ENCODE assay signal across 8 cellular contexts in genomic region chr15:40439461-40440299, GRCh38. TPM values are rescaled to one million over a fixed set of nuclear protein-coding genes. Genes with fewer than 3 reads are reported as not detected.
DNase-seq lines count a peak whose midpoint lies in the region; ATAC-seq, FAIRE-seq and TF ChIP-seq lines count a peak whose summit lies in the region.

No MANE protein-coding gene starts in this region.

- H3K27ac ChIP-seq in HUES6 (ENCODE audit: low read depth, low read length) (peak overlapping the region; percentile 64), esophagus squamous epithelium (peak overlapping the region in 2 of 4 donors; percentile 51 to 88)

- H3K4me3 Mint-ChIP-seq in naive thymus-derived CD8-positive, alpha-beta T cell, result peak overlapping the region; percentile 80 to 95 (median 90)

- no peak for FAIRE-seq in HTR-8/SVneo (lab: Jason Lieb, UNC)

- POLR2A ChIA-PET in naive thymus-derived CD8-positive, alpha-beta T cell (lab: Charles Lee), result interaction anchor here (0.7 to 6.9 kb wide), 14 partner anchors 13 to 132 kb away, joined by 3 to 92 read pairs (median 6); partner anchors contain the start of genes CCDC32, IVD, KNSTRN and PLCB2

- DNase-seq in DMS 273 (lab: John Stamatoyannopoulos, UW; ENCODE audit: unreplicated experiment) (peak; percentile 73), esophagus squamous epithelium (lab: John Stamatoyannopoulos, UW) (no peak), HTR-8/SVneo (ENCODE audit: insufficient read length, low spot score) (no peak)
- peak; percentile 49 to 64 for DNase-seq in activated CD4-positive, alpha-beta T cell treated with anti-CD3 and anti-CD28 coated beads, Interleukin-2, amount 50 U/mL, for 48 hours
- DNase-seq in naive thymus-derived CD8-positive, alpha-beta T cell, result peak in 3 of 10 donors; percentile 28 to 30 (median 29)

- peak overlapping the region; percentile 83 for H3K9ac ChIP-seq in HUES6 (ENCODE audit: low read length)

- no peaks in the 10 kb centered on the region for H3K9me3 Mint-ChIP-seq in naive thymus-derived CD8-positive, alpha-beta T cell

- intact Hi-C loops in esophagus squamous epithelium (cut with DNase I), result no loop called here

- TF ChIP-seq POLR2A in esophagus squamous epithelium (IDR thresholded peaks at IDR 0.05), result no peak

- H3K27me3 ChIP-seq in HUES6 (ENCODE audit: control insufficient read depth, insufficient read depth, low read length), result peaks cover 30% of the 10 kb centered on the region
- H3K27me3 ChIP-seq in esophagus squamous epithelium, result peaks cover 0 to 52% (median 5%) of the 10 kb centered on the region in 4 donors

- no peaks in the 10 kb centered on the region for H3K36me3 Mint-ChIP-seq in naive thymus-derived CD8-positive, alpha-beta T cell

- H3K4me1 Mint-ChIP-seq in naive thymus-derived CD8-positive, alpha-beta T cell, result peaks cover 46 to 66% (median 63%) of the 10 kb centered on the region in 4 donors

- 4 to 7% methylated on average over 8 to 11 of the region's 28 CpGs for WGBS in esophagus squamous epithelium, 2 donors

- TF ChIP-seq CTCF in esophagus squamous epithelium (IDR thresholded peaks at IDR 0.05), result no peak

- H3K4me1 ChIP-seq in HUES6 (ENCODE audit: control insufficient read depth, insufficient read depth, low read length) (peaks cover 57% of the 10 kb centered on the region), esophagus squamous epithelium (peaks cover 28 to 82% (median 36%) of the 10 kb centered on the region in 3 donors)

- no peak for ATAC-seq in naive thymus-derived CD8-positive, alpha-beta T cell
- ATAC-seq in GM19455 (IDR thresholded peaks at IDR 0.05; ENCODE audit: unreplicated experiment) (no peak), HG03045 (IDR thresholded peaks at IDR 0.05; ENCODE audit: unreplicated experiment) (no peak)

- peaks cover 7 to 36% (median 18%) of the 10 kb centered on the region in 5 donors for H3K27me3 Mint-ChIP-seq in naive thymus-derived CD8-positive, alpha-beta T cell

- H3K9me3 ChIP-seq in HUES6 (ENCODE audit: control insufficient read depth, insufficient read depth, low read depth, low read length) (no peaks in the 10 kb centered on the region), esophagus squamous epithelium (no peaks in the 10 kb centered on the region)

- H3K36me3 ChIP-seq in HUES6 (ENCODE audit: control insufficient read depth, insufficient read depth, low read length) (no peaks in the 10 kb centered on the region), esophagus squamous epithelium (no peaks in the 10 kb centered on the region)

- H3K27ac Mint-ChIP-seq in naive thymus-derived CD8-positive, alpha-beta T cell, result peak overlapping the region in 9 of 10 donors; percentile 19 to 94 (median 81)

- peak overlapping the region; percentile 63 for H3K4me3 ChIP-seq in HUES6 (ENCODE audit: low read depth, low read length)
- H3K4me3 ChIP-seq in esophagus squamous epithelium, result peak overlapping the region; percentile 74 to 96 (median 94)

RNA-seq across cellular contexts. Expression of gene BAHD1, which starts 1.1 kb away (rescaled TPM):
- 10 to 100 TPM in 2 of 4 donors, 1 to 10 TPM in 2; 6.0 to 13.1 (median 9.8) TPM for total RNA-seq in esophagus squamous epithelium
- 10 to 100 TPM; 37.1 to 37.6 TPM for total RNA-seq in naive thymus-derived CD8-positive, alpha-beta T cell
- polyA plus RNA-seq in naive thymus-derived CD8-positive, alpha-beta T cell, result 1 to 10 TPM; 1.5 to 3.3 (median 1.7) TPM

RNA-seq across cellular contexts. Expression of gene CHST14, which starts 31.1 kb away (rescaled TPM):
- total RNA-seq in esophagus squamous epithelium, result 1 to 10 TPM; 2.9 to 7.4 (median 5.2) TPM
- 1 to 10 TPM; 8.2 to 9.8 TPM for total RNA-seq in naive thymus-derived CD8-positive, alpha-beta T cell
- polyA plus RNA-seq in naive thymus-derived CD8-positive, alpha-beta T cell, result 1 to 10 TPM in 1 of 3 donors, under 1 TPM in 2; 0.74 to 1.2 (median 0.77) TPM

RNA-seq across cellular contexts. Expression of gene IVD, which starts 34.1 kb away (rescaled TPM):
- 10 to 100 TPM; 10.7 to 42.2 (median 15.4) TPM for total RNA-seq in esophagus squamous epithelium
- total RNA-seq in naive thymus-derived CD8-positive, alpha-beta T cell, result 100 to 1,000 TPM; 120 TPM
- 10 to 100 TPM; 48.2 to 77.7 (median 49.5) TPM for polyA plus RNA-seq in naive thymus-derived CD8-positive, alpha-beta T cell

RNA-seq across cellular contexts. Expression of gene KNSTRN, which starts 57.2 kb away (rescaled TPM):
- 10 to 100 TPM; 11.3 to 22.0 (median 17.3) TPM for total RNA-seq in esophagus squamous epithelium
- total RNA-seq in naive thymus-derived CD8-positive, alpha-beta T cell, result 1 to 10 TPM; 8.4 to 8.8 TPM
- polyA plus RNA-seq in naive thymus-derived CD8-positive, alpha-beta T cell, result 1 to 10 TPM; 2.1 to 2.8 (median 2.4) TPM

Comparison
In these comparisons a context has a peak if more than half of its experiments do, and no peak if none do; other contexts are left out.
1. DNase-seq: peak in DMS 273 (single experiment) and activated CD4-positive, alpha-beta T cell treated with anti-CD3 and anti-CD28 coated beads, Interleukin-2, amount 50 U/mL, for 48 hours (2 of 2); none in esophagus squamous epithelium (single experiment) and HTR-8/SVneo (single experiment).